ENCODE assay signal across 8 cellular contexts in genomic region chr15:43903864-43904290, GRCh38.
DNase-seq lines count a peak whose midpoint lies in the region; ATAC-seq and TF ChIP-seq lines count a peak whose summit lies in the region.

No MANE protein-coding gene starts in this region.

- 17% methylated on average over 8 of the region's 8 CpGs for WGBS in prostate gland

- no peak overlapping the region for H3K4me3 ChIP-seq in Jurkat, Clone E6-1 (ENCODE audit: low read length)
- H3K4me3 ChIP-seq in SK-N-MC (no peak overlapping the region), prostate gland (no peak overlapping the region)

- no peaks in the 10 kb centered on the region for H3K27me3 Mint-ChIP-seq in activated naive CD4-positive, alpha-beta T cell treated with anti-CD3 and anti-CD28 coated beads for 36 hours (ENCODE audit: low read depth)

- intact Hi-C loops in activated naive CD4-positive, alpha-beta T cell treated with anti-CD3 and anti-CD28 coated beads for 36 hours (cut with micrococcal nuclease): loop anchor here (1.0 kb wide), 2 partner anchors 162 to 315 kb away; no protein-coding TSS in a partner anchor
- intact Hi-C loops in prostate gland (cut with DNase I): loop anchor here (5.0 to 10.0 kb wide), 2 partner anchors 161 to 313 kb away; no protein-coding TSS in a partner anchor

- TF ChIP-seq CTCF in prostate gland (IDR thresholded peaks at IDR 0.05): peak; percentile 67 to 87 (median 74)

- no peak for TF ChIP-seq POLR2A in prostate gland (IDR thresholded peaks at IDR 0.05)

- no peak overlapping the region for H3K27ac Mint-ChIP-seq in activated naive CD4-positive, alpha-beta T cell treated with anti-CD3 and anti-CD28 coated beads for 36 hours

- CTCF ChIA-PET in activated naive CD4-positive, alpha-beta T cell treated with anti-CD3 and anti-CD28 coated beads for 36 hours (lab: Charles Lee): interaction anchor here (0.6 to 6.3 kb wide), 18 partner anchors 11 to 835 kb away, joined by 3 to 96 read pairs (median 4); no protein-coding TSS in a partner anchor

- no peaks in the 10 kb centered on the region for H3K4me1 ChIP-seq in prostate gland (replicated peaks)

- no peaks in the 10 kb centered on the region for H3K36me3 Mint-ChIP-seq in activated naive CD4-positive, alpha-beta T cell treated with anti-CD3 and anti-CD28 coated beads for 36 hours (ENCODE audit: low read depth)

- no peaks in the 10 kb centered on the region for H3K27me3 ChIP-seq in prostate gland (replicated peaks; ENCODE audit: insufficient read depth)

- H3K4me3 Mint-ChIP-seq in activated naive CD4-positive, alpha-beta T cell treated with anti-CD3 and anti-CD28 coated beads for 36 hours: no peak overlapping the region

- no peak overlapping the region for H3K9ac ChIP-seq in SK-N-MC (ENCODE audit: insufficient read length)

- no peak for ATAC-seq in GM21737 (IDR thresholded peaks at IDR 0.05; ENCODE audit: unreplicated experiment)
- no peak for ATAC-seq in HG03432 (IDR thresholded peaks at IDR 0.05; ENCODE audit: unreplicated experiment)

- H3K27ac ChIP-seq in SK-N-MC (no peak overlapping the region), prostate gland (no peak overlapping the region)

- no peaks in the 10 kb centered on the region for H3K9me3 ChIP-seq in SK-N-MC (ENCODE audit: low read depth, low read length)
- H3K9me3 ChIP-seq in prostate gland: no peaks in the 10 kb centered on the region

- no peaks in the 10 kb centered on the region for H3K9me3 Mint-ChIP-seq in activated naive CD4-positive, alpha-beta T cell treated with anti-CD3 and anti-CD28 coated beads for 36 hours

- H3K36me3 ChIP-seq in SK-N-MC (ENCODE audit: insufficient read depth, low read length) (no peaks in the 10 kb centered on the region), prostate gland (no peaks in the 10 kb centered on the region)

- H3K4me1 Mint-ChIP-seq in activated naive CD4-positive, alpha-beta T cell treated with anti-CD3 and anti-CD28 coated beads for 36 hours (ENCODE audit: low read depth): peaks cover 3% of the 10 kb centered on the region

- peak; percentile 0 for DNase-seq in GF-D8 (lab: John Stamatoyannopoulos, UW)
- DNase-seq in Jurkat, Clone E6-1 (ENCODE audit: low read depth, low spot score): peak; percentile 45
- DNase-seq in SK-N-MC (ENCODE audit: low read depth, low spot score): peak; percentile 44
- DNase-seq in activated naive CD4-positive, alpha-beta T cell treated with anti-CD3 and anti-CD28 coated beads for 36 hours: peak; percentile 72
- DNase-seq in glomerular visceral epithelial cell (ENCODE audit: extremely low spot score): peak; percentile 73
- DNase-seq in prostate gland (ENCODE audit: low spot score): peak; percentile 25

Comparison
In these comparisons a context has a peak if more than half of its experiments do, and no peak if none do; other contexts are left out.
1. DNase-seq: peak in every context shown above with its lines; median percentile 73 in glomerular visceral epithelial cell; 72 in activated naive CD4-positive, alpha-beta T cell treated with anti-CD3 and anti-CD28 coated beads for 36 hours; 45 in Jurkat, Clone E6-1; 44 in SK-N-MC; 25 in prostate gland; 0 in GF-D8.